ENCODE assay signal across 25 cellular contexts in the genomic region with DNA sequence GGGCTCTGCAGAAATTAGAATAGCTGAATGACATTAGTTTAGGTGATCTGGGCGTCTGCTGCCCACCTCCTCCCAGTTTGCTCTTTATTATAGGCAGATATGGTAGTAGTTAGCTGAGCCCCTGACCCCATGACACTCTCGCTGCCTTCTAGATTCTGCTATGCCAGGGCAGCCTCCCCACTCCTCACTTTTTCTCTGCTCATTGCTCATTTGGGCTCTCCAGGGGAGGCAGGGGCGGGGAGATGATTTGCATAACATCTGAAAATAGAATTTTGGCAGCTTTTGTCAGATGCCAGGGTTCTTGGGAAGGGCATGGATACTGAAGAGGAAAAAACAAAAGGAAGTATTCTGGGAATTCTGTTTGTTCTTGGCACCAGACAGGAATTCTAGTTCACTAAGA.
"Had no signal": no experiment of that assay in that cellular context is flagged by ENCODE, and none has a peak within 500 bp of the region (broad histone marks: within the 10 kb centered on the region; RNA-seq: fewer than 3 reads in every experiment).

No MANE protein-coding gene starts in this region.

- H3K79me2 ChIP-seq: hepatocyte had no signal

- ATAC-seq: gastrocnemius medialis; left lobe of liver; naive thymus-derived CD4-positive, alpha-beta T cell; right cardiac atrium; stimulated activated naive B cell treated with anti-CD40 and anti-IgM and Interleukin-4, amounts not matched to agents 10 μg/mL and 1 μg/mL and 100 μg/mL, for 72 hours had no signal

- H3K4me3 ChIP-seq: colonic mucosa, gastrocnemius medialis, hepatocyte, lung, prostate gland, sigmoid colon, skin epidermis, thoracic aorta, tibial nerve, upper lobe of right lung, uterus had no signal

- H3K4me2 ChIP-seq: hepatocyte had no signal

- H3K27ac Mint-ChIP-seq: dendritic cell treated with granulocyte-macrophage colony-stimulating factor and Interleukin-4, amounts not matched to agents 40 ng/mL and 50 ng/mL, for 4 days; memory B cell; mesothelial cell of epicardium; naive thymus-derived CD4-positive, alpha-beta T cell; nephron; stimulated activated naive B cell treated with anti-CD40 and anti-IgM and Interleukin-4, amounts not matched to agents 10 μg/mL and 1 μg/mL and 100 μg/mL, for 72 hours; stimulated activated naive CD8-positive, alpha-beta T cell treated with anti-CD3 and anti-CD28 coated beads, Interleukin-15, Interleukin-2, amounts not matched to agents 100 ng/mL and 50 ng/mL, for 24 hours had no signal

- H3K4me1 ChIP-seq: colonic mucosa, gastrocnemius medialis, prostate gland, sigmoid colon, upper lobe of right lung, uterus had no signal

- H3K9me3 ChIP-seq: colonic mucosa, gastrocnemius medialis, prostate gland, sigmoid colon, thoracic aorta, tibial nerve, upper lobe of right lung, uterus had no signal

- H3K4me1 Mint-ChIP-seq: mesothelial cell of epicardium had no signal

- H2AFZ ChIP-seq: hepatocyte had no signal

- H3K4me3 Mint-ChIP-seq: dendritic cell treated with granulocyte-macrophage colony-stimulating factor and Interleukin-4, amounts not matched to agents 40 ng/mL and 50 ng/mL, for 4 days; memory B cell; mesothelial cell of epicardium; naive thymus-derived CD4-positive, alpha-beta T cell; nephron; stimulated activated naive B cell treated with anti-CD40 and anti-IgM and Interleukin-4, amounts not matched to agents 10 μg/mL and 1 μg/mL and 100 μg/mL, for 72 hours; stimulated activated naive CD8-positive, alpha-beta T cell treated with anti-CD3 and anti-CD28 coated beads, Interleukin-15, Interleukin-2, amounts not matched to agents 100 ng/mL and 50 ng/mL, for 24 hours had no signal

- H3K27ac ChIP-seq: colonic mucosa, gastrocnemius medialis, hepatocyte, prostate gland, sigmoid colon, skin epidermis, thoracic aorta, tibial nerve, upper lobe of right lung, uterus had no signal

- H3K27me3 ChIP-seq: colonic mucosa, gastrocnemius medialis, hepatocyte, sigmoid colon, tibial nerve, upper lobe of right lung, uterus had no signal

- H3K36me3 ChIP-seq: colonic mucosa, gastrocnemius medialis, prostate gland, sigmoid colon, thoracic aorta, tibial nerve, upper lobe of right lung, uterus had no signal

- H3K9me3 Mint-ChIP-seq: mesothelial cell of epicardium; nephron; stimulated activated naive CD8-positive, alpha-beta T cell treated with anti-CD3 and anti-CD28 coated beads, Interleukin-15, Interleukin-2, amounts not matched to agents 100 ng/mL and 50 ng/mL, for 24 hours had no signal

- DNase-seq: colonic mucosa; effector CD8-positive, alpha-beta T cell; erythroblast; gastrocnemius medialis; kidney; naive thymus-derived CD4-positive, alpha-beta T cell; right cardiac atrium; sigmoid colon; stimulated activated CD4-positive, alpha-beta T cell treated with anti-CD3 and anti-CD28 coated beads, Interleukin-15, amount 100 ng/mL, for 24 hours; stimulated activated CD4-positive, alpha-beta T cell treated with anti-CD3 and anti-CD28 coated beads, Interleukin-2, amount 100 ng/mL, for 48 hours; stimulated activated naive B cell treated with anti-CD40 and anti-IgM and Interleukin-4, amounts not matched to agents 10 μg/mL and 1 μg/mL and 100 μg/mL, for 72 hours; upper lobe of right lung; uterus had no signal

- H3K36me3 Mint-ChIP-seq: memory B cell; mesothelial cell of epicardium; naive thymus-derived CD4-positive, alpha-beta T cell had no signal
